ENCODE assay signal across 1 cellular context in genomic region chr6:84623956-84624680, GRCh38.
TF ChIP-seq lines count a peak whose summit lies in the region.

No MANE protein-coding gene starts in this region.

TF ChIP-seq in SK-N-SH treated with all-trans-retinoic acid at 6 μM for 48 hours, 23 proteins besides CTCF, POLR2A, EP300 and RAD21 (continued from another document):
- TF ChIP-seq ISL1 (CRISPR knock-in tag; IDR thresholded peaks at IDR 0.05) (no peak), OSR1 (CRISPR knock-in tag; IDR thresholded peaks at IDR 0.05) (no peak; the same call in 1 of the 2 replicates), PATZ1 (CRISPR knock-in tag; IDR thresholded peaks at IDR 0.05; ENCODE audit: borderline replicate concordance) (no peak)
